In genomic region chr5:141843156-141843927, GRCh38 we compare ENCODE assay signal across 11 cellular contexts. TPM values are rescaled to one million over a fixed set of nuclear protein-coding genes. Genes with fewer than 3 reads are reported as not detected.
DNase-seq lines count a peak whose midpoint lies in the region; ATAC-seq and TF ChIP-seq lines count a peak whose summit lies in the region.
"Had no signal": no experiment of that assay in that cellular context is flagged by ENCODE, and none has a peak within 500 bp of the region (broad histone marks: within the 10 kb centered on the region; RNA-seq: fewer than 3 reads in every experiment).

No MANE protein-coding gene starts in this region.

- H4K91ac ChIP-seq in neuronal stem cell (ENCODE audit: low read depth, low read length, poor library complexity), result no peak overlapping the region

- no peaks in the 10 kb centered on the region for H3K9me2 ChIP-seq in DOHH2 (replicated peaks; ENCODE audit: control insufficient read depth, low read length)
- H3K9me2 ChIP-seq: SK-N-SH had no signal

- H4K8ac ChIP-seq in neuronal stem cell (ENCODE audit: low read depth, low read length), result no peak overlapping the region

- no peaks in the 10 kb centered on the region for H3K9me3 Mint-ChIP-seq in activated T-cell treated with anti-CD3 and anti-CD28 coated beads, Interleukin-2, amount 50 U/mL, for 72 hours
- H3K9me3 Mint-ChIP-seq: activated CD8-positive, alpha-beta T cell treated with anti-CD3 and anti-CD28 coated beads for 36 hours had no signal

- H3K4me3 ChIP-seq in DOHH2 (ENCODE audit: low read length) (peak overlapping the region; percentile 82), Peyer's patch (no peak overlapping the region), esophagus muscularis mucosa (no peak overlapping the region), neuronal stem cell (ENCODE audit: low read length in 2 of 2) (no peak overlapping the region)

- intact Hi-C loops in esophagus muscularis mucosa (cut with DNase I), result no loop called here

- peaks cover 23% of the 10 kb centered on the region for H3K4me1 Mint-ChIP-seq in activated T-cell treated with anti-CD3 and anti-CD28 coated beads, Interleukin-2, amount 50 U/mL, for 72 hours (ENCODE audit: low read depth)

- peaks cover 28% of the 10 kb centered on the region for H3K79me2 ChIP-seq in DOHH2 (ENCODE audit: control insufficient read depth, low read length)

- H3K27ac ChIP-seq in DOHH2 (ENCODE audit: low read depth, low read length), result peak overlapping the region; percentile 97
- H3K27ac ChIP-seq in Peyer's patch, result peak overlapping the region in 3 of 4 donors; percentile 17 to 96 (median 22)
- H3K27ac ChIP-seq in esophagus muscularis mucosa (replicated peaks in 1 of 4), result peak overlapping the region; percentile 47 to 71 (median 64)
- H3K27ac ChIP-seq in neuronal stem cell (replicated peaks; ENCODE audit: low read length), result no peak overlapping the region
- H3K27ac ChIP-seq: brain microvascular endothelial cell had no signal

- H3K27me3 ChIP-seq in DOHH2 (ENCODE audit: control insufficient read depth, low read length), result no peaks in the 10 kb centered on the region
- H3K27me3 ChIP-seq in Peyer's patch, result no peaks in the 10 kb centered on the region
- peaks cover 0 to 62% (median 0%) of the 10 kb centered on the region in 4 donors for H3K27me3 ChIP-seq in esophagus muscularis mucosa
- no peaks in the 10 kb centered on the region for H3K27me3 ChIP-seq in neuronal stem cell (ENCODE audit: control insufficient read depth in 3 of 3, insufficient read depth in 3 of 3, low read depth in 1 of 3, low read length in 3 of 3)
- H3K27me3 ChIP-seq: brain microvascular endothelial cell had no signal

- no peak overlapping the region for H3K4ac ChIP-seq in neuronal stem cell (ENCODE audit: low read length)

- peaks cover 7% of the 10 kb centered on the region for H3K27me3 Mint-ChIP-seq in activated T-cell treated with anti-CD3 and anti-CD28 coated beads, Interleukin-2, amount 50 U/mL, for 72 hours (ENCODE audit: low read depth)

- no peak for TF ChIP-seq CTCF in DOHH2 (IDR thresholded peaks at IDR 0.05; ENCODE audit: low read depth, low read length, poor library complexity, severe bottlenecking)
- TF ChIP-seq CTCF in Peyer's patch (IDR thresholded peaks at IDR 0.05), result no peak
- no peak for TF ChIP-seq CTCF in esophagus muscularis mucosa (IDR thresholded peaks at IDR 0.05)

- H3K4me1 ChIP-seq in DOHH2 (ENCODE audit: control insufficient read depth, low read length) (peaks cover 97% of the 10 kb centered on the region), Peyer's patch (peaks cover 0 to 60% (median 8%) of the 10 kb centered on the region in 4 donors), esophagus muscularis mucosa (peaks cover 38 to 74% (median 59%) of the 10 kb centered on the region in 4 donors), neuronal stem cell (ENCODE audit: control insufficient read depth in 2 of 2, insufficient read depth in 1 of 2, low read depth in 1 of 2, low read length in 2 of 2) (peaks cover 29 to 52% of the 10 kb centered on the region in 2 donors)

- ATAC-seq in GM19395 (IDR thresholded peaks at IDR 0.05; ENCODE audit: unreplicated experiment) (no peak), HG03139 (IDR thresholded peaks at IDR 0.05; ENCODE audit: unreplicated experiment) (no peak), GM18867 (IDR thresholded peaks at IDR 0.05; ENCODE audit: unreplicated experiment) (no peak)
- ATAC-seq in activated T-cell treated with anti-CD3 and anti-CD28 coated beads, Interleukin-2, amount 50 U/mL, for 72 hours (replicated peaks in 1 of 2), result no peak
- ATAC-seq: activated CD8-positive, alpha-beta T cell treated with anti-CD3 and anti-CD28 coated beads for 36 hours had no signal

- no peak overlapping the region for H2BK5ac ChIP-seq in neuronal stem cell (ENCODE audit: low read length)

- TF ChIP-seq POLR2A in Peyer's patch (IDR thresholded peaks at IDR 0.05) (no peak), esophagus muscularis mucosa (IDR thresholded peaks at IDR 0.05; ENCODE audit: low read depth) (no peak)

- WGBS in esophagus muscularis mucosa, result 57% methylated on average over 5 of the region's 5 CpGs
- WGBS in neuronal stem cell (ENCODE audit: extremely low coverage in 2 of 2, insufficient read length in 2 of 2, insufficient replicate concordance in 1 of 2), 2 donors, result no CpG with 5 or more reads among the region's 5 CpGs

- TF ChIP-seq EP300 in esophagus muscularis mucosa (IDR thresholded peaks at IDR 0.05), result no peak

- H3K4me3 Mint-ChIP-seq in activated T-cell treated with anti-CD3 and anti-CD28 coated beads, Interleukin-2, amount 50 U/mL, for 72 hours, result no peak overlapping the region
- H3K4me3 Mint-ChIP-seq: activated CD8-positive, alpha-beta T cell treated with anti-CD3 and anti-CD28 coated beads for 36 hours had no signal

- H2BK12ac ChIP-seq in neuronal stem cell (ENCODE audit: low read length), result no peak overlapping the region

- H3K79me1 ChIP-seq in neuronal stem cell (ENCODE audit: low read depth, low read length), result no peaks in the 10 kb centered on the region

- no peaks in the 10 kb centered on the region for H4K20me1 ChIP-seq in DOHH2 (ENCODE audit: control insufficient read depth, insufficient read depth, low read depth, low read length)

- H3K9me3 ChIP-seq in DOHH2 (ENCODE audit: control insufficient read depth, insufficient read depth, low read length) (no peaks in the 10 kb centered on the region), Peyer's patch (no peaks in the 10 kb centered on the region), esophagus muscularis mucosa (no peaks in the 10 kb centered on the region), neuronal stem cell (replicated peaks in 1 of 2; ENCODE audit: control insufficient read depth in 2 of 2, insufficient read depth in 1 of 2, low read depth in 1 of 2, low read length in 2 of 2) (no peaks in the 10 kb centered on the region)
- H3K9me3 ChIP-seq: SK-N-SH had no signal

- H3K27ac Mint-ChIP-seq in activated T-cell treated with anti-CD3 and anti-CD28 coated beads, Interleukin-2, amount 50 U/mL, for 72 hours, result no peak overlapping the region
- H3K27ac Mint-ChIP-seq: activated CD8-positive, alpha-beta T cell treated with anti-CD3 and anti-CD28 coated beads for 36 hours had no signal

- H3K18ac ChIP-seq in neuronal stem cell (ENCODE audit: low read length), result peak overlapping the region; percentile 54

- H3K4me2 ChIP-seq in DOHH2 (ENCODE audit: low read length) (peak overlapping the region; percentile 80), neuronal stem cell (ENCODE audit: insufficient read depth, low read length, poor library complexity, severe bottlenecking) (no peak overlapping the region)
- H3K4me2 ChIP-seq: SK-N-SH had no signal

- no peaks in the 10 kb centered on the region for H3K36me3 Mint-ChIP-seq in activated T-cell treated with anti-CD3 and anti-CD28 coated beads, Interleukin-2, amount 50 U/mL, for 72 hours (ENCODE audit: insufficient read depth in 2 of 2)

- H2AFZ ChIP-seq in neuronal stem cell (ENCODE audit: low read length), result no peak overlapping the region

- H3K23ac ChIP-seq in neuronal stem cell (ENCODE audit: low read depth, low read length, poor library complexity), result no peak overlapping the region

- no peak overlapping the region for H3K14ac ChIP-seq in neuronal stem cell (ENCODE audit: low read length)

- no peak overlapping the region for H3K9ac ChIP-seq in neuronal stem cell (ENCODE audit: low read depth, low read length, poor library complexity)
- H3K9ac ChIP-seq: SK-N-SH had no signal

- H3K36me3 ChIP-seq in DOHH2 (ENCODE audit: control insufficient read depth, low read length) (no peaks in the 10 kb centered on the region), Peyer's patch (no peaks in the 10 kb centered on the region), esophagus muscularis mucosa (no peaks in the 10 kb centered on the region), neuronal stem cell (replicated peaks in 1 of 2; ENCODE audit: control insufficient read depth in 2 of 2, insufficient read depth in 2 of 2, low read length in 2 of 2) (no peaks in the 10 kb centered on the region)
- H3K36me3 ChIP-seq: brain microvascular endothelial cell had no signal

- peak overlapping the region; percentile 27 for H2AK5ac ChIP-seq in neuronal stem cell (ENCODE audit: low read depth, low read length)

- H2BK120ac ChIP-seq in neuronal stem cell (ENCODE audit: low read depth, low read length), result no peak overlapping the region

- no peak for DNase-seq in Peyer's patch
- DNase-seq in esophagus muscularis mucosa (ENCODE audit: extremely low spot score), result no peak
- DNase-seq in neuronal stem cell (ENCODE audit: low spot score), result no peak
- no peak for DNase-seq in activated T-cell treated with anti-CD3 and anti-CD28 coated beads, Interleukin-2, amount 50 U/mL, for 72 hours
- DNase-seq: brain microvascular endothelial cell, SK-N-SH had no signal

- H3F3A ChIP-seq in DOHH2 (ENCODE audit: control insufficient read depth, insufficient read depth), result peaks cover 22% of the 10 kb centered on the region

- H2BK15ac ChIP-seq in neuronal stem cell (ENCODE audit: low read length), result peak overlapping the region; percentile 11

RNA-seq across cellular contexts. Expression of gene PCDH1, which starts 34.9 kb away (rescaled TPM):
- total RNA-seq in Peyer's patch (100 to 1,000 TPM in 3 of 4 donors, 10 to 100 TPM in 1; 64.4 to 169 (median 164) TPM), esophagus muscularis mucosa (10 to 100 TPM; 18.7 to 57.8 (median 38.2) TPM)
- polyA plus RNA-seq in neuronal stem cell (2013, experiment 1 of 2), result 7.6 TPM
- 7.7 TPM for polyA plus RNA-seq in neuronal stem cell (2013, experiment 2 of 2)
- under 1 TPM in 1 of 2 donors, not detected in 1; 0.25 TPM for total RNA-seq in activated T-cell treated with anti-CD3 and anti-CD28 coated beads, Interleukin-2, amount 50 U/mL, for 72 hours

Comparison
In these comparisons a context has a peak if more than half of its experiments do, and no peak if none do; other contexts are left out.
1. RNA of gene PCDH1, which starts 34.9 kb away (total RNA-seq): 64.4 to 169 TPM in Peyer's patch and 18.7 to 57.8 TPM in esophagus muscularis mucosa; 0.25 TPM in activated T-cell treated with anti-CD3 and anti-CD28 coated beads, Interleukin-2, amount 50 U/mL, for 72 hours; every median in the first group is over 10 times any median in the second.